In the genomic region with DNA sequence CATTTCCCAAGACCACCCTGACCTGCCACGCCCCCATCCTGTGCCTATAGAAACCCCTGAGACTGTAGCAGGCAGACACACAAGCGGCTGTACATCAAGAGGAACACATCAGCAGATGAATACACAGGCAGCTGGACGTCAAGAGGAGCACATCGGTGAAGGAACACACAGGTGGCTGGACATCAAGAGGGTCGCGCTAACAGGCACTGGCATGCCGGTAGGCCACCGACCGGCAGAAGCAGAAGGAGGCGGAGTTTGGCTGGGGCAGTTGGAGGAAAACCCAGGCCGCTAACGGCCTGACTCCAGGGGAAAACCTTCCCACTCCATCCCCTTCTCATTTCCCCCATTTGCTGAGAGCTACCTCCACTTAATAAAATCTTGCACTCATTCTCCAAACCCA, we compare ENCODE assay signal across 20 cellular contexts.
"Had no signal": no experiment of that assay in that cellular context is flagged by ENCODE, and none has a peak within 500 bp of the region (broad histone marks: within the 10 kb centered on the region; RNA-seq: fewer than 3 reads in every experiment).

No MANE protein-coding gene starts in this region.

- H3K9me3 Mint-ChIP-seq: activated B cell treated with CpG ODN at 0.5 μM for 24 hours; activated CD8-positive, alpha-beta T cell treated with anti-CD3 and anti-CD28 coated beads for 36 hours; activated naive CD4-positive, alpha-beta T cell treated with anti-CD3 and anti-CD28 coated beads for 36 hours; activated T-cell treated with anti-CD3 and anti-CD28 coated beads, Interleukin-2, amount 50 U/mL, for 24 hours; activated T-helper 2 cell treated with anti-CD3 and anti-CD28 coated beads, Interferon-gamma antibody, Interleukin-2, Interleukin-4, amounts not matched to agents 10 μg/mL and 5 μg/mL and 100 μg/mL, durations not matched to agents 14 hours and 24 hours and 36 hours; natural killer cell had no signal

- DNase-seq: activated B cell treated with CpG ODN at 0.5 μM for 24 hours; activated CD4-positive, alpha-beta T cell treated with anti-CD3 and anti-CD28 coated beads for 48 hours; activated CD8-positive, alpha-beta T cell treated with anti-CD3 and anti-CD28 coated beads for 36 hours; activated naive CD4-positive, alpha-beta T cell treated with anti-CD3 and anti-CD28 coated beads for 36 hours; activated T-cell treated with anti-CD3 and anti-CD28 coated beads, Interleukin-2, amount 50 U/mL, for 24 hours; brain microvascular endothelial cell; central memory CD4-positive, alpha-beta T cell; dorsolateral prefrontal cortex; foreskin fibroblast; lower lobe of right lung; natural killer cell; occipital lobe; stimulated activated CD4-positive, alpha-beta T cell treated with anti-CD3 and anti-CD28 coated beads, Interleukin-2, amount 100 ng/mL, for 24 hours; stimulated activated naive CD4-positive, alpha-beta T cell treated with Interleukin-2 at 50 U/mL for 16 hours; uterus had no signal

- H3K27ac Mint-ChIP-seq: activated B cell treated with CpG ODN at 0.5 μM for 24 hours; activated CD8-positive, alpha-beta T cell treated with anti-CD3 and anti-CD28 coated beads for 36 hours; activated naive CD4-positive, alpha-beta T cell treated with anti-CD3 and anti-CD28 coated beads for 36 hours; activated T-cell treated with anti-CD3 and anti-CD28 coated beads, Interleukin-2, amount 50 U/mL, for 24 hours; activated T-helper 2 cell treated with anti-CD3 and anti-CD28 coated beads, Interferon-gamma antibody, Interleukin-2, Interleukin-4, amounts not matched to agents 10 μg/mL and 5 μg/mL and 100 μg/mL, durations not matched to agents 14 hours and 24 hours and 36 hours; natural killer cell had no signal

- H3K27me3 Mint-ChIP-seq: activated B cell treated with CpG ODN at 0.5 μM for 24 hours; activated CD8-positive, alpha-beta T cell treated with anti-CD3 and anti-CD28 coated beads for 36 hours; activated T-cell treated with anti-CD3 and anti-CD28 coated beads, Interleukin-2, amount 50 U/mL, for 24 hours had no signal

- H3K4me3 Mint-ChIP-seq: activated B cell treated with CpG ODN at 0.5 μM for 24 hours; activated CD8-positive, alpha-beta T cell treated with anti-CD3 and anti-CD28 coated beads for 36 hours; activated naive CD4-positive, alpha-beta T cell treated with anti-CD3 and anti-CD28 coated beads for 36 hours; activated T-cell treated with anti-CD3 and anti-CD28 coated beads, Interleukin-2, amount 50 U/mL, for 24 hours; natural killer cell had no signal

- H3K9me3 ChIP-seq: lower lobe of right lung, prostate gland, right atrium auricular region, tibial nerve, uterus had no signal

- H3K27ac ChIP-seq: brain microvascular endothelial cell, dorsolateral prefrontal cortex, epithelial cell of prostate, lower lobe of right lung, prostate gland, right atrium auricular region, tibial nerve, uterus had no signal

- H3K27me3 ChIP-seq: brain microvascular endothelial cell, dorsolateral prefrontal cortex, right atrium auricular region, tibial nerve, uterus had no signal

- H3K4me1 ChIP-seq: lower lobe of right lung, prostate gland, uterus had no signal

- H3K36me3 Mint-ChIP-seq: natural killer cell had no signal

- H3K36me3 ChIP-seq: brain microvascular endothelial cell, lower lobe of right lung, prostate gland, right atrium auricular region, tibial nerve, uterus had no signal

- H3K4me3 ChIP-seq: dorsolateral prefrontal cortex, lower lobe of right lung, prostate gland, right atrium auricular region, tibial nerve, uterus had no signal

- ATAC-seq: activated CD8-positive, alpha-beta T cell treated with anti-CD3 and anti-CD28 coated beads for 36 hours; lower lobe of right lung; natural killer cell had no signal
